17 cellular contexts compared by ENCODE assay signal in genomic region chr1:171500304-171500703, GRCh38.
"Had no signal": no experiment of that assay in that cellular context is flagged by ENCODE, and none has a peak within 500 bp of the region (broad histone marks: within the 10 kb centered on the region; RNA-seq: fewer than 3 reads in every experiment).

No MANE protein-coding gene starts in this region.

- H3K27me3 ChIP-seq: cardiac muscle cell, dorsolateral prefrontal cortex, spleen, thyroid gland had no signal

- H3K9me3 ChIP-seq: spleen, thyroid gland had no signal

- H3K4me3 Mint-ChIP-seq: activated CD8-positive, alpha-beta memory T cell treated with anti-CD3 and anti-CD28 coated beads, Interleukin-2, amount 10 ng/mL, durations not matched to agents 7 days and 5 days; nephron had no signal

- H3K27ac ChIP-seq: cardiac muscle cell, dorsolateral prefrontal cortex, thyroid gland had no signal

- ATAC-seq: activated CD8-positive, alpha-beta memory T cell treated with anti-CD3 and anti-CD28 coated beads, Interleukin-2, amount 10 ng/mL, durations not matched to agents 7 days and 5 days; left cardiac atrium; SK-N-SH treated with all-trans-retinoic acid at 6 μM for 48 hours had no signal

- H3K36me3 ChIP-seq: cardiac muscle cell, thyroid gland had no signal

- H3K27me3 Mint-ChIP-seq: activated CD8-positive, alpha-beta memory T cell treated with anti-CD3 and anti-CD28 coated beads, Interleukin-2, amount 10 ng/mL, durations not matched to agents 7 days and 5 days; stimulated activated naive B cell treated with anti-CD40 and anti-IgM and Interleukin-4, amounts not matched to agents 10 μg/mL and 1 μg/mL and 100 μg/mL, for 72 hours had no signal

- H3K9me3 Mint-ChIP-seq: nephron had no signal

- H3K4me3 ChIP-seq: cardiac muscle cell, dorsolateral prefrontal cortex, lung, spleen, thyroid gland had no signal

- H3K27ac Mint-ChIP-seq: nephron had no signal

- DNase-seq: activated CD8-positive, alpha-beta memory T cell treated with anti-CD3 and anti-CD28 coated beads, Interleukin-2, amount 10 ng/mL, durations not matched to agents 7 days and 5 days; activated effector memory CD4-positive, alpha-beta T cell treated with anti-CD3 and anti-CD28 coated beads, Interleukin-2, amount 50 U/mL, for 16 hours; activated naive CD4-positive, alpha-beta T cell treated with anti-CD3 and anti-CD28 coated beads, Interleukin-2, amount 50 U/mL, for 16 hours; activated T-cell treated with anti-CD3 and anti-CD28 coated beads, Interleukin-2, amount 50 U/mL, for 1 hour; dorsolateral prefrontal cortex; left cardiac atrium; occipital lobe; spleen; stimulated activated CD4-positive, alpha-beta T cell treated with anti-CD3 and anti-CD28 coated beads, Interleukin-4, amount 100 ng/mL, for 4 hours; stimulated activated naive B cell treated with anti-CD40 and anti-IgM and Interleukin-4, amounts not matched to agents 10 μg/mL and 1 μg/mL and 100 μg/mL, for 72 hours; T-helper 1 cell; T-helper 9 cell; thyroid gland had no signal
